ENCODE assay signal across 23 cellular contexts in genomic region chrX:136667446-136668168, GRCh38. TPM values are rescaled to one million over a fixed set of nuclear protein-coding genes. Genes with fewer than 3 reads are reported as not detected.
A peak's percentile ranks its signal among the peaks of the same experiment; 100 is the strongest.
DNase-seq lines count a peak whose midpoint lies in the region; FAIRE-seq and TF ChIP-seq lines count a peak whose summit lies in the region.
"Had no signal": no experiment of that assay in that cellular context is flagged by ENCODE, and none has a peak within 500 bp of the region (broad histone marks: within the 10 kb centered on the region; RNA-seq: fewer than 3 reads in every experiment).

No MANE protein-coding gene starts in this region.

- no peak overlapping the region for H3K27ac Mint-ChIP-seq in MCF 10A (ENCODE audit: low read depth, unreplicated experiment)
- H3K27ac Mint-ChIP-seq in activated CD4-positive, alpha-beta memory T cell treated with anti-CD3 and anti-CD28 coated beads, Interleukin-2, amount 10 ng/mL, durations not matched to agents 7 days and 5 days, result peak overlapping the region; percentile 81

- H3K4me1 ChIP-seq in colonic mucosa, result no peaks in the 10 kb centered on the region
- H3K4me1 ChIP-seq: foreskin keratinocyte, parathyroid adenoma, thyroid gland had no signal

- H3K9me3 Mint-ChIP-seq in MCF 10A (ENCODE audit: unreplicated experiment), result peaks cover 8% of the 10 kb centered on the region
- H3K9me3 Mint-ChIP-seq in activated CD4-positive, alpha-beta memory T cell treated with anti-CD3 and anti-CD28 coated beads, Interleukin-2, amount 10 ng/mL, durations not matched to agents 7 days and 5 days, result peaks cover 3% of the 10 kb centered on the region
- H3K9me3 Mint-ChIP-seq: activated B cell treated with CpG ODN at 0.5 μM for 24 hours; stimulated activated naive B cell treated with anti-CD40 and anti-IgM and Interleukin-4, amounts not matched to agents 10 μg/mL and 1 μg/mL and 100 μg/mL, for 72 hours had no signal

- no peak overlapping the region for H3K4me3 Mint-ChIP-seq in MCF 10A (ENCODE audit: unreplicated experiment)
- H3K4me3 Mint-ChIP-seq in activated CD4-positive, alpha-beta memory T cell treated with anti-CD3 and anti-CD28 coated beads, Interleukin-2, amount 10 ng/mL, durations not matched to agents 7 days and 5 days, result peak overlapping the region; percentile 21
- H3K4me3 Mint-ChIP-seq: activated B cell treated with CpG ODN at 0.5 μM for 24 hours; stimulated activated naive B cell treated with anti-CD40 and anti-IgM and Interleukin-4, amounts not matched to agents 10 μg/mL and 1 μg/mL and 100 μg/mL, for 72 hours had no signal

- in situ Hi-C loops in T47D (cut with HindIII; ENCODE audit: low pct_unique_long_range_greater_than_20kb, low sequenced_read_pairs), result no loop called here

- no TSS peak for BruUV-seq in MCF 10A (replicated peaks; lab: Mats Ljungman, UMichigan)

- H3K9me3 ChIP-seq in colonic mucosa, result no peaks in the 10 kb centered on the region
- H3K9me3 ChIP-seq: mucosa of descending colon, SK-N-SH, thyroid gland had no signal

- FAIRE-seq in GM18507 (lab: Jason Lieb, UNC), result peak; percentile 18
- FAIRE-seq: GM12878 had no signal

- POLR2A ChIA-PET in MCF 10A (lab: Yijun Ruan, JAX), result interaction anchor here (0.9 kb wide), 1 partner anchor 27 kb away, joined by 4 read pairs; no protein-coding TSS in a partner anchor
- POLR2A ChIA-PET in activated CD4-positive, alpha-beta memory T cell treated with anti-CD3 and anti-CD28 coated beads, Interleukin-2, amount 10 ng/mL, durations not matched to agents 7 days and 5 days (lab: Charles Lee), result interaction anchor here (0.8 to 1.5 kb wide), 4 partner anchors 8 to 19 kb away, joined by 3 to 4 read pairs (median 3); no protein-coding TSS in a partner anchor

- H3K9ac ChIP-seq in colonic mucosa (ENCODE audit: low read depth in 2 of 2, low read length in 2 of 2), result no peak overlapping the region
- H3K9ac ChIP-seq: parathyroid adenoma, SK-N-SH had no signal

- H3K27ac ChIP-seq in colonic mucosa, result no peak overlapping the region
- H3K27ac ChIP-seq: foreskin keratinocyte, hepatocyte, parathyroid adenoma, thyroid gland had no signal

- H3K4me3 ChIP-seq in colonic mucosa, result no peak overlapping the region
- H3K4me3 ChIP-seq: GM12878, hepatocyte, mucosa of descending colon, thyroid gland had no signal

- TF ChIP-seq CTCF in MCF 10A (IDR thresholded peaks at IDR 0.05; ENCODE audit: unreplicated experiment), result no peak
- TF ChIP-seq CTCF in colonic mucosa (IDR thresholded peaks at IDR 0.05), result no peak

- peak; percentile 0 to 43 for DNase-seq in T47D (ENCODE audit: low read depth in 1 of 2, low spot score in 1 of 2)
- DNase-seq in MCF 10A (ENCODE audit: unreplicated experiment), result no peak
- no peak for DNase-seq in GM18507 (ENCODE audit: extremely low spot score, insufficient read length, low read depth)
- DNase-seq in activated CD4-positive, alpha-beta memory T cell treated with anti-CD3 and anti-CD28 coated beads, Interleukin-2, amount 10 ng/mL, durations not matched to agents 7 days and 5 days, result peak; percentile 57
- peak; percentile 64 for DNase-seq in renal cortical epithelial cell (ENCODE audit: low read depth)
- DNase-seq in midbrain (lab: John Stamatoyannopoulos, UW), result no peak
- DNase-seq in colonic mucosa, result no peak
- DNase-seq: activated B cell treated with CpG ODN at 0.5 μM for 24 hours; activated gamma-delta T cell; DMS79; effector memory CD4-positive, alpha-beta T cell; foreskin keratinocyte; mucosa of descending colon; NCI-H1436; NCI-H524; RPMI8226; SK-N-SH; stimulated activated naive B cell treated with anti-CD40 and anti-IgM and Interleukin-4, amounts not matched to agents 10 μg/mL and 1 μg/mL and 100 μg/mL, for 72 hours; T-helper 9 cell; thyroid gland had no signal

- H3K36me3 ChIP-seq in colonic mucosa, result no peaks in the 10 kb centered on the region
- H3K36me3 ChIP-seq: thyroid gland had no signal

- H3K27me3 Mint-ChIP-seq in MCF 10A (ENCODE audit: insufficient read depth, unreplicated experiment), result peaks cover 60% of the 10 kb centered on the region
- H3K27me3 Mint-ChIP-seq in activated CD4-positive, alpha-beta memory T cell treated with anti-CD3 and anti-CD28 coated beads, Interleukin-2, amount 10 ng/mL, durations not matched to agents 7 days and 5 days, result no peaks in the 10 kb centered on the region
- H3K27me3 Mint-ChIP-seq: activated B cell treated with CpG ODN at 0.5 μM for 24 hours had no signal

- H3K4me1 Mint-ChIP-seq in MCF 10A (ENCODE audit: insufficient read depth, unreplicated experiment), result no peaks in the 10 kb centered on the region
- peaks cover 85% of the 10 kb centered on the region for H3K4me1 Mint-ChIP-seq in activated CD4-positive, alpha-beta memory T cell treated with anti-CD3 and anti-CD28 coated beads, Interleukin-2, amount 10 ng/mL, durations not matched to agents 7 days and 5 days

- no peaks in the 10 kb centered on the region for H3K36me3 Mint-ChIP-seq in MCF 10A (ENCODE audit: insufficient read depth, unreplicated experiment)
- H3K36me3 Mint-ChIP-seq in activated CD4-positive, alpha-beta memory T cell treated with anti-CD3 and anti-CD28 coated beads, Interleukin-2, amount 10 ng/mL, durations not matched to agents 7 days and 5 days (ENCODE audit: low read depth), result peaks cover 87% of the 10 kb centered on the region

- intact Hi-C loops in MCF 10A (cut with micrococcal nuclease), result no loop called here
- intact Hi-C loops in colonic mucosa (cut with DNase I), result no loop called here

- H3K27me3 ChIP-seq in colonic mucosa, result no peaks in the 10 kb centered on the region
- H3K27me3 ChIP-seq: foreskin keratinocyte, hepatocyte, thyroid gland had no signal

- CTCF ChIA-PET in MCF 10A (lab: Yijun Ruan, JAX), result interaction anchor here (0.7 kb wide), 1 partner anchor 534 kb away, joined by 3 read pairs; no protein-coding TSS in a partner anchor
- CTCF ChIA-PET in activated CD4-positive, alpha-beta memory T cell treated with anti-CD3 and anti-CD28 coated beads, Interleukin-2, amount 10 ng/mL, durations not matched to agents 7 days and 5 days (lab: Charles Lee), result interaction anchor here (1.4 kb wide), 1 partner anchor 59 kb away, joined by 3 read pairs; no protein-coding TSS in a partner anchor

RNA-seq across cellular contexts. Expression of gene CD40LG, which starts 19.6 kb away (rescaled TPM):
- not detected in 2 replicates for total RNA-seq in MCF 10A (2022)
- 100 to 1,000 TPM; 139 TPM for total RNA-seq in activated CD4-positive, alpha-beta memory T cell treated with anti-CD3 and anti-CD28 coated beads, Interleukin-2, amount 10 ng/mL, durations not matched to agents 7 days and 5 days
- total RNA-seq in renal cortical epithelial cell, result not detected in 2 replicates
- total RNA-seq in colonic mucosa, result under 1 TPM; 0.44 to 0.69 TPM
- total RNA-seq: activated B cell treated with CpG ODN at 0.5 μM for 24 hours, foreskin keratinocyte, hepatocyte, thyroid gland had no signal

Comparison
In these comparisons a context has a peak if more than half of its experiments do, and no peak if none do; other contexts are left out.
1. DNase-seq: peak in T47D (2 of 2), activated CD4-positive, alpha-beta memory T cell treated with anti-CD3 and anti-CD28 coated beads, Interleukin-2, amount 10 ng/mL, durations not matched to agents 7 days and 5 days (single experiment) and renal cortical epithelial cell (single experiment); none in MCF 10A (single experiment), GM18507 (single experiment), midbrain (single experiment) and colonic mucosa (single experiment).
2. RNA of gene CD40LG, which starts 19.6 kb away (total RNA-seq): 139 TPM in activated CD4-positive, alpha-beta memory T cell treated with anti-CD3 and anti-CD28 coated beads, Interleukin-2, amount 10 ng/mL, durations not matched to agents 7 days and 5 days; 0.44 to 0.69 TPM in colonic mucosa, not detected in MCF 10A and not detected in renal cortical epithelial cell; every median in the first group is over 10 times any median in the second.